In the genomic region with DNA sequence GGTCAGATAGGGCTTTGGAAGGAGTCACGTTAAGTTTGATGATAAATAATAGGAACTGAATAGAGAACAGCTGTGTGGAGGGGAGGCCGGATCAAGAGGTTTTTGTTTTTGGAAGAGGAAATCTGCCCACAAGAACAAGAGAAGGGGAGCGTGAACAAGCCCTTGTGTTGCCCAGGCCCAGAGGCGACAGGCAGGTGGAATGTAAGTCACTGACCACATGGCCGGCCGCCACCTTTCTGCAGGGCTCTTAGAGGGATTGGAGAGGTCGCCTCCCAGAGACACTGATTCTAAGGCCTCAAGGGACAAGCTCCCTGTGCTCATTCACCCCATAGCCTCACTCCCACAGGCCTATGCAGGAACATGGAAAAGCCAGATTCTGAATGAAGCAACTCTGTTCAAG, we compare ENCODE assay signal across 22 cellular contexts.
DNase-seq lines count a peak whose midpoint lies in the region; ATAC-seq and TF ChIP-seq lines count a peak whose summit lies in the region.
"Had no signal": no experiment of that assay in that cellular context is flagged by ENCODE, and none has a peak within 500 bp of the region (broad histone marks: within the 10 kb centered on the region; RNA-seq: fewer than 3 reads in every experiment).

No MANE protein-coding gene starts in this region.

- intact Hi-C loops in IMR-90 (cut with micrococcal nuclease) = no loop called here

- no peak overlapping the region for H3K23ac ChIP-seq in IMR-90 (ENCODE audit: low read depth, low read length)

- H3K36me3 ChIP-seq in IMR-90 (ENCODE audit: control insufficient read depth, insufficient read depth, low read length) = no peaks in the 10 kb centered on the region
- H3K36me3 ChIP-seq: BE2C, BLaER1 had no signal

- no peak overlapping the region for H3K4ac ChIP-seq in IMR-90 (ENCODE audit: low read depth, low read length)

- H3K4me1 ChIP-seq in IMR-90 (ENCODE audit: control insufficient read depth, insufficient read depth, low read length) = no peaks in the 10 kb centered on the region
- H3K4me1 ChIP-seq: BE2C had no signal

- POLR2A ChIA-PET in IMR-90 (lab: Charles Lee; ENCODE audit: unreplicated experiment) = no interaction called here

- H4K20me1 ChIP-seq in IMR-90 (ENCODE audit: insufficient read depth, low read length) = no peaks in the 10 kb centered on the region
- H4K20me1 ChIP-seq: BLaER1 had no signal

- dilution Hi-C loops in IMR-90 (cut with HindIII; ENCODE audit: low sequenced_read_pairs, unreplicated experiment) = no loop called here

- H3K14ac ChIP-seq in IMR-90 (replicated peaks; ENCODE audit: low read depth, low read length) = no peak overlapping the region

- in situ Hi-C loops in IMR-90 (cut with MboI; ENCODE audit: low sequenced_read_pairs) = no loop called here

- H3K9me3 ChIP-seq in IMR-90 (ENCODE audit: control insufficient read depth, insufficient read depth, low read length) = no peaks in the 10 kb centered on the region
- H3K9me3 ChIP-seq: BE2C, BLaER1 had no signal

- H3K4me3 ChIP-seq in IMR-90 (ENCODE audit: insufficient read depth, low read depth, low read length) (no peak overlapping the region), NB4 (ENCODE audit: low read depth, low read length) (no peak overlapping the region)
- H3K4me3 ChIP-seq: BLaER1, GM12878 had no signal

- no peak for ATAC-seq in IMR-90 (ENCODE audit: low read depth)
- ATAC-seq in HG03469 (IDR thresholded peaks at IDR 0.05; ENCODE audit: unreplicated experiment) = no peak
- ATAC-seq: GM12878 had no signal

- H3K9me1 ChIP-seq in IMR-90 (ENCODE audit: insufficient read depth, low read length) = no peaks in the 10 kb centered on the region

- no peak for TF ChIP-seq POLR2A in IMR-90 (IDR thresholded peaks at IDR 0.05; ENCODE audit: low read depth, low read length)
- TF ChIP-seq POLR2A in NB4 (IDR thresholded peaks at IDR 0.05; ENCODE audit: extremely low read depth, insufficient read length) = no peak

- CTCF ChIA-PET in IMR-90 (lab: Yijun Ruan, JAX) = no interaction called here

- no peak overlapping the region for H2BK20ac ChIP-seq in IMR-90 (ENCODE audit: low read depth, low read length)

- no TSS peak for BruUV-seq in IMR-90 (replicated peaks; lab: Mats Ljungman, UMichigan)

- H2AFZ ChIP-seq in IMR-90 (replicated peaks; ENCODE audit: low read length, poor library complexity) = peak overlapping the region; percentile 21

- no peak overlapping the region for H3K18ac ChIP-seq in IMR-90 (ENCODE audit: low read depth, low read length)

- H4K5ac ChIP-seq in IMR-90 (ENCODE audit: low read depth, low read length) = no peak overlapping the region

- no peaks in the 10 kb centered on the region for H3K79me1 ChIP-seq in IMR-90 (ENCODE audit: low read depth in 1 of 2, low read length in 2 of 2)

- H2AK5ac ChIP-seq in IMR-90 (ENCODE audit: low read depth, low read length) = no peak overlapping the region

- peaks cover 19% of the 10 kb centered on the region for H3K27me3 ChIP-seq in IMR-90 (ENCODE audit: control insufficient read depth, insufficient read depth, low read length)
- H3K27me3 ChIP-seq: BE2C, BLaER1 had no signal

- no peak overlapping the region for H2BK5ac ChIP-seq in IMR-90 (ENCODE audit: low read depth, low read length, poor library complexity, severe bottlenecking)

- H3K56ac ChIP-seq in IMR-90 (ENCODE audit: extremely low read depth, insufficient read depth, low read length) = no peak overlapping the region

- TF ChIP-seq CTCF in IMR-90 (conservative IDR thresholded peaks at IDR 0.05; ENCODE audit: low read depth, low read length) (no peak), NB4 (IDR thresholded peaks at IDR 0.05; ENCODE audit: low read depth, low read length) (no peak)

- H3K27ac ChIP-seq in IMR-90 (ENCODE audit: insufficient read depth, low read length) = no peak overlapping the region
- H3K27ac ChIP-seq: BLaER1 had no signal

- H3K4me2 ChIP-seq in IMR-90 (ENCODE audit: low read depth, low read length) = no peak overlapping the region
- H3K4me2 ChIP-seq: BLaER1 had no signal

- no peak for TF ChIP-seq RAD21 in IMR-90 (IDR thresholded peaks at IDR 0.05; ENCODE audit: low read length)

- H3K9ac ChIP-seq in IMR-90 (ENCODE audit: low read depth, low read length) = no peak overlapping the region
- H3K9ac ChIP-seq: BLaER1 had no signal

- H4K91ac ChIP-seq in IMR-90 (ENCODE audit: insufficient read depth, low read depth, low read length) = no peak overlapping the region

- no peak overlapping the region for H4K8ac ChIP-seq in IMR-90 (ENCODE audit: low read depth in 2 of 2, low read length in 2 of 2)

- no peak overlapping the region for H2BK120ac ChIP-seq in IMR-90 (ENCODE audit: low read depth, low read length)

- 63% methylated on average over 2 of the region's 7 CpGs; no CpG with 5 or more reads in 1 of the 2 experiments for WGBS in IMR-90 (ENCODE audit: extremely low coverage in 2 of 2, insufficient read length in 1 of 2), 2 experiments

- no peak for DNase-seq in IMR-90
- DNase-seq in NB4 (ENCODE audit: low read depth) = peak; percentile 36
- DNase-seq in myocyte (ENCODE audit: low read depth) = peak; percentile 26
- no peak for DNase-seq in HuH-7 (ENCODE audit: low spot score)
- DNase-seq: 8988T; ACHN; BE2C; C1 segment of cervical spinal cord; CD4-positive, alpha-beta memory T cell; CD4-positive, CD25-positive, alpha-beta regulatory T cell; CD8-positive, alpha-beta memory T cell; COR-L47; DMS 273 treated with DMSO at 0.1 percent for 48 hours; DMS153; DMS53; DMS79; DND-41; EL; GDM1 had no signal

- no peak overlapping the region for H2BK15ac ChIP-seq in IMR-90 (ENCODE audit: low read depth, low read length)

- H2AK9ac ChIP-seq in IMR-90 (replicated peaks; ENCODE audit: low read depth, low read length, poor library complexity) = no peak overlapping the region

TF ChIP-seq in IMR-90, 13 proteins besides CTCF, POLR2A, EP300 and RAD21:
- TF ChIP-seq FOS (IDR thresholded peaks at IDR 0.05; ENCODE audit: low read depth, low read length) = no peak
- no peak for TF ChIP-seq CEBPB (IDR thresholded peaks at IDR 0.05; ENCODE audit: low read depth, low read length)
- no peak for TF ChIP-seq SMC3 (IDR thresholded peaks at IDR 0.05; ENCODE audit: low read depth, low read length)
- TF ChIP-seq ELK1 (IDR thresholded peaks at IDR 0.05; ENCODE audit: borderline replicate concordance, low read depth, low read length) = no peak

Comparison
In these comparisons a context has a peak if more than half of its experiments do, and no peak if none do; other contexts are left out.
1. DNase-seq: peak in NB4 (single experiment) and myocyte (single experiment); none in IMR-90 (single experiment) and HuH-7 (single experiment).